ENCODE assay signal across 11 cellular contexts in the genomic region with DNA sequence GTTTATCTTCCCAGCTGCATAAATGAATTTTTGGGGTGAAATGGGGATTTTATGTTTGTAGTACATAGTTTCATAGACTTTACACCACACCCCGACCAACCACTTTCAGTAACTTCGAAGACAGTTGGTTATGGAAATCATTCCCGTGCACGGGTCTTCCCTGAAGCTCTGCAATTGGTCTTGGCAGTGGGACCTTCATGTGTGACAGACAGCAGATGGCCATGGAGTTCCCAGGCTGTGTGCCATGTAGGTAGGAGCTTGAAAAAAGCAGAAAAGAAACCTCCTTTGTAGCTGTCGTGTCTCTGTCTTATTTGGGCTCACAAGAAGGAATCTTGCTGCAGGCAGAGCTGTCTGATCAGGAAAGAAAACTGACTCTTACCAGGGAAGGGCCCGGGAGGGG.
"Had no signal": no experiment of that assay in that cellular context is flagged by ENCODE, and none has a peak within 500 bp of the region (broad histone marks: within the 10 kb centered on the region; RNA-seq: fewer than 3 reads in every experiment).

No MANE protein-coding gene starts in this region.

- H3K27me3 ChIP-seq: esophagus squamous epithelium, gastroesophageal sphincter, hepatocyte, pancreas, suprapubic skin, thyroid gland had no signal

- ATAC-seq: gastroesophageal sphincter had no signal

- H3K9me3 ChIP-seq: esophagus squamous epithelium, gastroesophageal sphincter, pancreas, prostate gland, suprapubic skin, thyroid gland had no signal

- DNase-seq: esophagus squamous epithelium had no signal

- H3K4me3 ChIP-seq: esophagus squamous epithelium, gastroesophageal sphincter, hepatocyte, pancreas, prostate gland, suprapubic skin, thyroid gland had no signal

- H3K27ac Mint-ChIP-seq: dendritic cell treated with granulocyte-macrophage colony-stimulating factor and Interleukin-4, amounts not matched to agents 40 ng/mL and 50 ng/mL, for 4 days; nephron; type B pancreatic cell had no signal

- H3K4me1 ChIP-seq: esophagus squamous epithelium, pancreas, prostate gland, suprapubic skin, thyroid gland had no signal

- H3K27me3 Mint-ChIP-seq: dendritic cell treated with granulocyte-macrophage colony-stimulating factor and Interleukin-4, amounts not matched to agents 40 ng/mL and 50 ng/mL, for 4 days; naive B cell; type B pancreatic cell had no signal

- H3K9me3 Mint-ChIP-seq: dendritic cell treated with granulocyte-macrophage colony-stimulating factor and Interleukin-4, amounts not matched to agents 40 ng/mL and 50 ng/mL, for 4 days; naive B cell; nephron; type B pancreatic cell had no signal

- H3K4me3 Mint-ChIP-seq: dendritic cell treated with granulocyte-macrophage colony-stimulating factor and Interleukin-4, amounts not matched to agents 40 ng/mL and 50 ng/mL, for 4 days; naive B cell; nephron; type B pancreatic cell had no signal

- H3K27ac ChIP-seq: esophagus squamous epithelium, gastroesophageal sphincter, hepatocyte, pancreas, prostate gland, suprapubic skin, thyroid gland had no signal
